ENCODE assay signal across 9 cellular contexts in the genomic region with DNA sequence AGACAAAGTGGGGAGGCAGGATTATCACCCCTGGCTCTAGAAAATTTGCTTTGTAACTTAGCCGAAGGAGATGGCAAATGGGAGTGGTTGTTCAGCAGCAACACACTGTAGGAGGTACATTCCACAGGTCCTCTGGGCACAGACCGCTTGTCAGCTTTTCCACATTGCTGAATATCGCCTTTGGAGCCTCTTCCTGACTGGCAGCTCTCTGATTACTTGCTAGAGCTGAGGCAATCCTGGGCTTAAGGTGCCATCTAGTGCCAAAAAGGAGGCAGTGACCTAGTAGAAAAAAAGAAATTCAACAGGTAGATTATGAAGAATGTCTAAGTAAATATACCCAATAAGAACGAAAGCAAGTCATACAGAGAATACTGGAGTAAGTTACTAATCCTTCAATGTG. TPM values are rescaled to one million over a fixed set of nuclear protein-coding genes. Genes with fewer than 3 reads are reported as not detected.
DNase-seq lines count a peak whose midpoint lies in the region; ATAC-seq and TF ChIP-seq lines count a peak whose summit lies in the region.
"Had no signal": no experiment of that assay in that cellular context is flagged by ENCODE, and none has a peak within 500 bp of the region (broad histone marks: within the 10 kb centered on the region; RNA-seq: fewer than 3 reads in every experiment).

No MANE protein-coding gene starts in this region.

- H3K9me3 ChIP-seq in osteoblast (ENCODE audit: low read depth, low read length) (no peaks in the 10 kb centered on the region), left lung (peaks cover 0 to 20% of the 10 kb centered on the region in 2 donors)

- TF ChIP-seq CTCF in NB4 (IDR thresholded peaks at IDR 0.05; ENCODE audit: low read depth, low read length): peak; percentile 52
- peak; percentile 45 for TF ChIP-seq CTCF in osteoblast (IDR thresholded peaks at IDR 0.05; ENCODE audit: extremely low read depth, low read depth, low read length)
- TF ChIP-seq CTCF in left lung (IDR thresholded peaks at IDR 0.05): no peak

- no peaks in the 10 kb centered on the region for H4K20me1 ChIP-seq in osteoblast (ENCODE audit: insufficient read depth, low read length)
- H4K20me1 ChIP-seq: BLaER1 had no signal

- DNase-seq in NCI-H146 (lab: John Stamatoyannopoulos, UW): peak; percentile 36
- DNase-seq in NCI-H146 treated with DMSO at 0.1 percent for 48 hours (lab: John Stamatoyannopoulos, UW; ENCODE audit: unreplicated experiment): no peak
- peak; percentile 49 for DNase-seq in NB4 (ENCODE audit: low read depth)
- DNase-seq in astrocyte of the hippocampus (ENCODE audit: low read depth, low spot score): peak; percentile 53
- peak; percentile 44 for DNase-seq in osteoblast (ENCODE audit: insufficient read length, low spot score, missing footprints)
- no peak for DNase-seq in left ventricle myocardium superior
- no peak for DNase-seq in left lung

- H3K79me2 ChIP-seq in osteoblast (ENCODE audit: insufficient read depth, low read length): no peaks in the 10 kb centered on the region

- TF ChIP-seq POLR2A in NB4 (IDR thresholded peaks at IDR 0.05; ENCODE audit: extremely low read depth, insufficient read length): no peak

- no peak overlapping the region for H3K4me3 ChIP-seq in NB4 (ENCODE audit: low read depth, low read length)
- H3K4me3 ChIP-seq in osteoblast (ENCODE audit: insufficient read depth, low read length): no peak overlapping the region
- no peak overlapping the region for H3K4me3 ChIP-seq in left lung
- H3K4me3 ChIP-seq: BLaER1 had no signal

- H3K36me3 ChIP-seq in osteoblast (ENCODE audit: insufficient read depth, low read length): no peaks in the 10 kb centered on the region
- H3K36me3 ChIP-seq in left lung: no peaks in the 10 kb centered on the region
- H3K36me3 ChIP-seq: BLaER1 had no signal

- H3K4me2 ChIP-seq in osteoblast (ENCODE audit: insufficient read depth, low read length): no peak overlapping the region
- H3K4me2 ChIP-seq: BLaER1 had no signal

- no peak overlapping the region for H3K27ac ChIP-seq in osteoblast (ENCODE audit: low read depth, low read length)
- no peak overlapping the region for H3K27ac ChIP-seq in left lung
- H3K27ac ChIP-seq: BLaER1 had no signal

- H3K27me3 ChIP-seq in osteoblast (ENCODE audit: insufficient read depth, low read length) (peaks cover 21% of the 10 kb centered on the region), left lung (peaks cover 14 to 30% of the 10 kb centered on the region in 2 donors)
- H3K27me3 ChIP-seq: BLaER1 had no signal

- no peak for ATAC-seq in HG03095 (IDR thresholded peaks at IDR 0.05; ENCODE audit: unreplicated experiment)
- ATAC-seq in left ventricle myocardium superior: no peak
- no peak for ATAC-seq in left lung

- intact Hi-C loops in left ventricle myocardium superior (cut with micrococcal nuclease): no loop called here
- intact Hi-C loops in left lung (cut with DNase I): no loop called here

- no peak overlapping the region for H2AFZ ChIP-seq in osteoblast (ENCODE audit: low read length)

- H3K4me1 ChIP-seq in osteoblast (ENCODE audit: insufficient read depth, low read length) (no peaks in the 10 kb centered on the region), left lung (no peaks in the 10 kb centered on the region)
- H3K4me1 ChIP-seq: BLaER1 had no signal

RNA-seq across cellular contexts. Expression of a gene that starts 13.1 kb away (rescaled TPM):
- total RNA-seq in osteoblast (under 0.01 TPM in 1 of 2 replicates, not detected in the other), left ventricle myocardium superior (133 TPM), left lung (under 1 TPM; 0.09 to 0.97 TPM)

Comparison
In these comparisons a context has a peak if more than half of its experiments do, and no peak if none do; other contexts are left out.
1. DNase-seq: peak in NCI-H146 (single experiment), NB4 (single experiment), astrocyte of the hippocampus (single experiment) and osteoblast (single experiment); none in NCI-H146 treated with DMSO at 0.1 percent for 48 hours (single experiment), left ventricle myocardium superior (single experiment) and left lung (0 of 2).
2. CTCF ChIP-seq: peak in NB4 (single experiment) and osteoblast (single experiment); none in left lung (0 of 2).
3. RNA of a gene that starts 13.1 kb away (total RNA-seq): 133 TPM in left ventricle myocardium superior (single experiment); 0.09 to 0.97 TPM in left lung and under 0.01 TPM in osteoblast; every median in the first group is over 10 times any median in the second.